In the genomic region with DNA sequence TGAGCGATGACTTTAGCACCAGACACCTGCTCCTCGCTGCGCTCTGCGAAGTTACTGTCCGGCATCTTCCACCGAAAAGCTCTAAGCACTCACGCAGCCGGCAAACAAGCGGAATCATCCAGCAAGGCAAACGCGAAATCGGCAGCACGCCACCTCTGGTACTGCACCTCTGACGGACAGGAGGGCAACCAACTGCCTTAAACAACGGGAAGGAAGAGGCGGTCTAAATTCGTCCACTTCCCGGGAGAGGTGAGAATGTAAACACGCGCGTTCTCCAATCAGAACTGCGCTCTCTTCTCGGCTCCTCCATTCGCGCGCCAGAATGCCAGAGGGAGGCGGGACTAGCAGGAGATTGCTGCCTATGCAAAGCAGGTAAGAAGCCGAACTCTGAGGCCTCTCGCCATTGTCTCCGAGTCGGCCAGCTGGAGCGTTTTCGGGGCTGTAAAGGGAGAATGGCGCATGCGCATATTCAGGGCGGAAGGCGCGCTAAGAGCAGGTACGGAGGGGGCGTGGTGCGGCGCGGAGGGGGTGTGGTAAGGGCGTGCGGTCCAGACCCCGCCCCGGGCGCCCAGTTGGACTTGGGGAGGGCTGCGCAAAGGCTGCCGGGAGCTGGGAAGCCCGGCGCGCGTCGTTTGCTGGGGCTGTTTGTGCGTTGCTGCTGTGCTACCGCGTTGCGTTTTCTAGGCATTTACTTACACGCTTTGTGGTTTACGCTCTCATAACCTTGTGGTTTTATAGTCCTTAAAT, we compare ENCODE assay signal across 8 cellular contexts.
DNase-seq lines count a peak whose midpoint lies in the region; ATAC-seq and TF ChIP-seq lines count a peak whose summit lies in the region.

A gene with protein sequence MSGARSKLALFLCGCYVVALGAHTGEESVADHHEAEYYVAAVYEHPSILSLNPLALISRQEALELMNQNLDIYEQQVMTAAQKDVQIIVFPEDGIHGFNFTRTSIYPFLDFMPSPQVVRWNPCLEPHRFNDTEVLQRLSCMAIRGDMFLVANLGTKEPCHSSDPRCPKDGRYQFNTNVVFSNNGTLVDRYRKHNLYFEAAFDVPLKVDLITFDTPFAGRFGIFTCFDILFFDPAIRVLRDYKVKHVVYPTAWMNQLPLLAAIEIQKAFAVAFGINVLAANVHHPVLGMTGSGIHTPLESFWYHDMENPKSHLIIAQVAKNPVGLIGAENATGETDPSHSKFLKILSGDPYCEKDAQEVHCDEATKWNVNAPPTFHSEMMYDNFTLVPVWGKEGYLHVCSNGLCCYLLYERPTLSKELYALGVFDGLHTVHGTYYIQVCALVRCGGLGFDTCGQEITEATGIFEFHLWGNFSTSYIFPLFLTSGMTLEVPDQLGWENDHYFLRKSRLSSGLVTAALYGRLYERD (plus strand): TSS at position 347 of the 747 bp plus-strand sequence. CDS start 33,695 bp downstream, outside the sequence.
A gene (minus strand): TSS at position 171 of the 747 bp plus-strand sequence. CDS start 106 bp downstream, at position 65.

- peak within 1 kb of the TSS; percentile 55 for H3K4me3 ChIP-seq in skeletal muscle cell (ENCODE audit: low read depth, low read length)

- TF ChIP-seq POLR2A in GM15510 (IDR thresholded peaks at IDR 0.05; ENCODE audit: borderline replicate concordance, extremely low read depth, insufficient read length) (peak; percentile 98), Raji (IDR thresholded peaks at IDR 0.05; ENCODE audit: insufficient read depth, low read depth, low read length) (peak; percentile 91)

- DNase-seq in astrocyte of the hippocampus (ENCODE audit: low read depth, low spot score) (peak; percentile 99), iPS DF 19.7 (ENCODE audit: low read depth, low spot score) (peak; percentile 98), skeletal muscle cell (ENCODE audit: low read depth) (peak; percentile 97), DMS53 treated with DMSO at 0.1 percent for 48 hours (lab: John Stamatoyannopoulos, UW; ENCODE audit: unreplicated experiment) (no peak)
- no peak for DNase-seq in stimulated activated naive CD4-positive, alpha-beta T cell treated with Interleukin-2 at 50 U/mL for 16 hours (lab: John Stamatoyannopoulos, UW)

- ATAC-seq in HG02870 (IDR thresholded peaks at IDR 0.05; ENCODE audit: unreplicated experiment): peak; percentile 93

Comparison
In these comparisons a context has a peak if more than half of its experiments do, and no peak if none do; other contexts are left out.
1. DNase-seq: peak in astrocyte of the hippocampus (single experiment), iPS DF 19.7 (single experiment) and skeletal muscle cell (single experiment); none in stimulated activated naive CD4-positive, alpha-beta T cell treated with Interleukin-2 at 50 U/mL for 16 hours (single experiment) and DMS53 treated with DMSO at 0.1 percent for 48 hours (single experiment).